Comparison of ENCODE assay signal across 2 cellular contexts in the genomic region with DNA sequence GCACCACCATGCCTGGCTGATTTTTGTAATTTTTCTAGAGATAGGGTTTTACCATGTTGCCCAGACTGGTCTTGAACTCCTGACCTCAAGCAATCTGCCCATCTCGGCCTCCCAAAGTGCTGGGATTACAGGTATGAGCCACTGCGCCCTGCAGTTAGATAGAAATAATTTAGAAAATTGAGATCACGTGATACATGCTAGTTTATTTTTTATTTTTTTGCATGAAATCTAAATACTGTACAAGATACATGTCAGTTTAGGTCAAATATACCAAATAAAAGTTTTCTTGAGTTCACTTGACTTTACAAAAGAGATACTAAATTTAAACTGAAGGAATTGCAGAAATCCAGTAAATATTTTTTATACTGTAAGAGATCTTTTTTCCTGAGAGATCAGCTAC.
TF ChIP-seq lines count a peak whose summit lies in the region.

No MANE protein-coding gene starts in this region.

TF ChIP-seq in A549, 52 proteins besides CTCF, POLR2A, EP300 and RAD21 (continued from another document):
- TF ChIP-seq, protein P1, sequence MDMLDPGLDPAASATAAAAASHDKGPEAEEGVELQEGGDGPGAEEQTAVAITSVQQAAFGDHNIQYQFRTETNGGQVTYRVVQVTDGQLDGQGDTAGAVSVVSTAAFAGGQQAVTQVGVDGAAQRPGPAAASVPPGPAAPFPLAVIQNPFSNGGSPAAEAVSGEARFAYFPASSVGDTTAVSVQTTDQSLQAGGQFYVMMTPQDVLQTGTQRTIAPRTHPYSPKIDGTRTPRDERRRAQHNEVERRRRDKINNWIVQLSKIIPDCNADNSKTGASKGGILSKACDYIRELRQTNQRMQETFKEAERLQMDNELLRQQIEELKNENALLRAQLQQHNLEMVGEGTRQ (IDR thresholded peaks at IDR 0.05): peak; percentile 12; the same call in 1 of the 2 replicates

TF ChIP-seq in K562, 482 proteins besides CTCF, POLR2A, EP300 and RAD21:
- TF ChIP-seq, protein P2, sequence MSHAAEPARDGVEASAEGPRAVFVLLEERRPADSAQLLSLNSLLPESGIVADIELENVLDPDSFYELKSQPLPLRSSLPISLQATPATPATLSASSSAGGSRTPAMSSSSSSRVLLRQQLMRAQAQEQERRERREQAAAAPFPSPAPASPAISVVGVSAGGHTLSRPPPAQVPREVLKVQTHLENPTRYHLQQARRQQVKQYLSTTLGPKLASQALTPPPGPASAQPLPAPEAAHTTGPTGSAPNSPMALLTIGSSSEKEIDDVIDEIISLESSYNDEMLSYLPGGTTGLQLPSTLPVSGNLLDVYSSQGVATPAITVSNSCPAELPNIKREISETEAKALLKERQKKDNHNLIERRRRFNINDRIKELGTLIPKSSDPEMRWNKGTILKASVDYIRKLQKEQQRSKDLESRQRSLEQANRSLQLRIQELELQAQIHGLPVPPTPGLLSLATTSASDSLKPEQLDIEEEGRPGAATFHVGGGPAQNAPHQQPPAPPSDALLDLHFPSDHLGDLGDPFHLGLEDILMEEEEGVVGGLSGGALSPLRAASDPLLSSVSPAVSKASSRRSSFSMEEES (CRISPR knock-in tag; IDR thresholded peaks at IDR 0.05): peak; percentile 86
- peak; percentile 9; the same call in 1 of the 2 replicates for TF ChIP-seq RAD51 (IDR thresholded peaks at IDR 0.05; ENCODE audit: borderline replicate concordance, low read depth)
- TF ChIP-seq MCM7 (IDR thresholded peaks at IDR 0.05): no peak
